Comparison of ENCODE assay signal across 1 cellular context in genomic region chr4:136670265-136670664, GRCh38.
TF ChIP-seq lines count a peak whose summit lies in the region.

No MANE protein-coding gene starts in this region.

TF ChIP-seq in HepG2, 621 proteins besides CTCF, POLR2A, EP300 and RAD21 (continued from another document):
- no peak for TF ChIP-seq STAG1 (CRISPR knock-in tag; IDR thresholded peaks at IDR 0.05)
- no peak for TF ChIP-seq ZMYM4 (CRISPR knock-in tag; IDR thresholded peaks at IDR 0.05)
- TF ChIP-seq ZNF563 (CRISPR knock-in tag; IDR thresholded peaks at IDR 0.05): no peak
- TF ChIP-seq MAFK (conservative IDR thresholded peaks at IDR 0.05 in 1 of 2, IDR thresholded peaks at IDR 0.05 in 1 of 2; ENCODE audit: low read length in 2 of 2): peak; percentile 14 to 65; a peak in 2 of 4 replicates
- TF ChIP-seq ZNF446 (CRISPR knock-in tag; IDR thresholded peaks at IDR 0.05): no peak
TF ChIP-seq in HepG2: peak in this region for 2.
